1 cellular context compared by ENCODE assay signal in the genomic region with DNA sequence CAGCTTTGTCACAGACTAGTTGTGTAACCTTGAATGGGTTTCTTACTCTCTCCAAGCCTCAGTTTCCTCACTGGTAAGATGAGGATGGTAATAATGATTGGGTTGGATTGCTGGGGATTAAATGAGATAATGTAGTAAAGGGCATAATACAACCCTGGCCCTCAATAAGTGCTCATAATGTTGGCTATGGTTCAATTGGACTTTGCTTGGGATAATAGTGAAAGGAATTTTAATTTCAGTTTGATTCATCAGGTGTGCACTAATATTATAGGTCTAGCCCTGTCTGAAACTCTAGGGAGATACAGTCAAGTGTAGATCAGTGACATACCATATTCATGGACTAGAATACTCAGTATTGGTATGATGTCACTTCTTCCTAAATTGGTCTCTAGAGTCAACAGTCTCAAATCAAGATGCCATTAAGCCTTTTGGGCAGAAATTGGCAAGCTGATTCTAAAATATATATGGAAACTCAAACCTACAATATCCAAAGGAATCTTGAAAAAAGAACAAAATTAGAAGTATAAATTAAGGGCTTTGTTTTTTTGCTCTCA.
TF ChIP-seq lines count a peak whose summit lies in the region.

No MANE protein-coding gene starts in this region.

TF ChIP-seq in GM12878, 131 proteins besides CTCF, POLR2A, EP300 and RAD21:
- TF ChIP-seq TAF1 (IDR thresholded peaks at IDR 0.05; ENCODE audit: borderline replicate concordance, low read depth, low read length) (no peak), SIX5 (IDR thresholded peaks at IDR 0.05; ENCODE audit: low read depth, low read length, severe bottlenecking) (no peak), SREBF2 (IDR thresholded peaks at IDR 0.05; ENCODE audit: low read length) (no peak), ATF7 (IDR thresholded peaks at IDR 0.05; ENCODE audit: low read depth) (peak; percentile 57), MTA3 (IDR thresholded peaks at IDR 0.05; ENCODE audit: borderline replicate concordance, low read length) (no peak), KAT2A (conservative IDR thresholded peaks at IDR 0.05; ENCODE audit: control insufficient read depth, low read depth, low read length) (no peak), MTA2 (IDR thresholded peaks at IDR 0.05; ENCODE audit: low read depth) (no peak), POU2F2 (IDR thresholded peaks at IDR 0.05; ENCODE audit: borderline replicate concordance, low read depth, low read length) (no peak)
